In the genomic region with DNA sequence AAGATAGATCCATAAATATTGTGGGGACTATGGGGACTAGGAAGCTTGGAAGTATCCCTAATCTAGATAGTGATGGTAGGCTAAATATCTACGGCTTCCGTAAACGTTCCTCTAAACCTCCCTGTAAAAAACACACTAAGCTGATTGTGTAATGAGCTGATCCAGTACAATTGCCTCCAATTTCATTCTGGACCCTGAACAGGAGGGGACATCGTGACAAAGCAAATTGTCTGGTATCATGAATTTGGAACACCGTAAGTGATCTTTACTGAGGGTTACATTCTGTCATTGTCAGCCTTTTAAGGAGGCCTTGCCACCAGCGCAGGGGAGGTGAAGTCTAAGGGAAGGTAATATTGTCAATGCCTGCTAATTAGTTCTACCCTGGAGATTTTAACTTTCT, we compare ENCODE assay signal across 9 cellular contexts. TPM values are rescaled to one million over a fixed set of nuclear protein-coding genes. Genes with fewer than 3 reads are reported as not detected.
DNase-seq lines count a peak whose midpoint lies in the region; ATAC-seq, FAIRE-seq and TF ChIP-seq lines count a peak whose summit lies in the region.
"Had no signal": no experiment of that assay in that cellular context is flagged by ENCODE, and none has a peak within 500 bp of the region (broad histone marks: within the 10 kb centered on the region; RNA-seq: fewer than 3 reads in every experiment).

No MANE protein-coding gene starts in this region.

- H3K9me3 ChIP-seq in A549 = no peaks in the 10 kb centered on the region
- no peaks in the 10 kb centered on the region for H3K9me3 ChIP-seq in mucosa of stomach (ENCODE audit: control insufficient read depth, low read length)
- H3K9me3 ChIP-seq in CD8-positive, alpha-beta memory T cell (ENCODE audit: low read length) = no peaks in the 10 kb centered on the region

- 20% methylated on average over 6 of the region's 6 CpGs for WGBS in A549 (ENCODE audit: missing lambda C conversion rate)

- peak overlapping the region; percentile 93 for H3K4me3 Mint-ChIP-seq in endothelial cell (ENCODE audit: unreplicated experiment)
- no peak overlapping the region for H3K4me3 Mint-ChIP-seq in CD8-positive, alpha-beta memory T cell
- H3K4me3 Mint-ChIP-seq: CD4-positive, CD25-positive, alpha-beta regulatory T cell had no signal

- H3K9ac ChIP-seq in mucosa of stomach (ENCODE audit: low read length) = peak overlapping the region; percentile 83

- no peak for TF ChIP-seq POLR2A in A549 (IDR thresholded peaks at IDR 0.05; ENCODE audit: low read length)

- TF ChIP-seq EP300 in A549 (IDR thresholded peaks at IDR 0.05) = no peak

- H3K4me3 ChIP-seq in A549 (peak overlapping the region; percentile 76), mucosa of stomach (ENCODE audit: low read length) (peak overlapping the region; percentile 69)
- no peak overlapping the region for H3K4me3 ChIP-seq in CD8-positive, alpha-beta memory T cell (ENCODE audit: low read length)

- intact Hi-C loops in head of caudate nucleus (cut with DNase I) = no loop called here

- POLR2A ChIA-PET in A549 (lab: Yijun Ruan, JAX) = no interaction called here
- POLR2A ChIA-PET in CD8-positive, alpha-beta memory T cell (lab: Charles Lee) = no interaction called here

- peaks cover 39% of the 10 kb centered on the region for H3K4me1 ChIP-seq in A549
- peaks cover 8% of the 10 kb centered on the region for H3K4me1 ChIP-seq in mucosa of stomach (ENCODE audit: control insufficient read depth, insufficient read depth, low read length)
- no peaks in the 10 kb centered on the region for H3K4me1 ChIP-seq in CD8-positive, alpha-beta memory T cell (ENCODE audit: insufficient read depth, low read length)

- peak overlapping the region; percentile 97 to 99 for H3K27ac ChIP-seq in A549
- H3K27ac ChIP-seq in CD8-positive, alpha-beta memory T cell (ENCODE audit: low read depth, low read length) = no peak overlapping the region

- H3K36me3 Mint-ChIP-seq in endothelial cell (ENCODE audit: low read depth, unreplicated experiment) = no peaks in the 10 kb centered on the region
- no peaks in the 10 kb centered on the region for H3K36me3 Mint-ChIP-seq in CD8-positive, alpha-beta memory T cell
- H3K36me3 Mint-ChIP-seq: CD4-positive, CD25-positive, alpha-beta regulatory T cell had no signal

- peak overlapping the region; percentile 95 for H3K4me2 ChIP-seq in A549

- peaks cover 3% of the 10 kb centered on the region for H3K27me3 Mint-ChIP-seq in endothelial cell (ENCODE audit: unreplicated experiment)
- peaks cover 0 to 5% of the 10 kb centered on the region in 2 donors for H3K27me3 Mint-ChIP-seq in CD8-positive, alpha-beta memory T cell
- H3K27me3 Mint-ChIP-seq: CD4-positive, CD25-positive, alpha-beta regulatory T cell had no signal

- H3K27me3 ChIP-seq in mucosa of stomach (ENCODE audit: control insufficient read depth, insufficient read depth, low read length) = no peaks in the 10 kb centered on the region
- no peaks in the 10 kb centered on the region for H3K27me3 ChIP-seq in CD8-positive, alpha-beta memory T cell (ENCODE audit: insufficient read depth, low read length, poor library complexity, severe bottlenecking)

- H3K36me3 ChIP-seq in mucosa of stomach (ENCODE audit: control insufficient read depth, insufficient read depth, low read length) = no peaks in the 10 kb centered on the region
- H3K36me3 ChIP-seq in CD8-positive, alpha-beta memory T cell (ENCODE audit: insufficient read depth, low read length) = no peaks in the 10 kb centered on the region

- TF ChIP-seq RAD21 in A549 (conservative IDR thresholded peaks at IDR 0.05 in 1 of 2, IDR thresholded peaks at IDR 0.05 in 1 of 2) = no peak

- peak in 1 of 2 experiments; percentile 2; a peak in 3 of 6 replicates for ATAC-seq in A549
- ATAC-seq in GM19324 (IDR thresholded peaks at IDR 0.05; ENCODE audit: low FRiP score, unreplicated experiment) = no peak

- H3K27ac Mint-ChIP-seq in endothelial cell (ENCODE audit: unreplicated experiment) = peak overlapping the region; percentile 89
- no peak overlapping the region for H3K27ac Mint-ChIP-seq in CD8-positive, alpha-beta memory T cell
- H3K27ac Mint-ChIP-seq: CD4-positive, CD25-positive, alpha-beta regulatory T cell had no signal

- H3K9me3 Mint-ChIP-seq in endothelial cell (ENCODE audit: unreplicated experiment) = no peaks in the 10 kb centered on the region
- H3K9me3 Mint-ChIP-seq in CD8-positive, alpha-beta memory T cell = peaks cover 0 to 21% (median 4%) of the 10 kb centered on the region in 5 donors

- no peak for TF ChIP-seq CTCF in A549 (IDR thresholded peaks at IDR 0.05)
- TF ChIP-seq CTCF in endothelial cell (IDR thresholded peaks at IDR 0.05; ENCODE audit: unreplicated experiment) = no peak

- no peak for FAIRE-seq in A549 (lab: Jason Lieb, UNC)

- DNase-seq in A549 (ENCODE audit: low read depth in 1 of 2, low spot score in 1 of 2) = peak; percentile 8 to 38
- peak; percentile 32 for DNase-seq in NCI-H82 treated with DMSO at 0.1 percent for 48 hours (lab: John Stamatoyannopoulos, UW; ENCODE audit: unreplicated experiment)
- DNase-seq in endothelial cell (ENCODE audit: low spot score) = no peak
- no peak for DNase-seq in stimulated activated CD4-positive, alpha-beta T cell treated with anti-CD3 and anti-CD28 coated beads, Interleukin-15, amount 100 ng/mL, for 24 hours
- no peak for DNase-seq in CD8-positive, alpha-beta memory T cell
- DNase-seq in head of caudate nucleus = no peak
- DNase-seq: CD4-positive, CD25-positive, alpha-beta regulatory T cell had no signal

- CTCF ChIA-PET in A549 (lab: Yijun Ruan, JAX) = no interaction called here
- CTCF ChIA-PET in CD8-positive, alpha-beta memory T cell (lab: Charles Lee) = no interaction called here

- H3K4me1 Mint-ChIP-seq in endothelial cell (ENCODE audit: unreplicated experiment) = peaks cover 24% of the 10 kb centered on the region
- no peaks in the 10 kb centered on the region for H3K4me1 Mint-ChIP-seq in CD8-positive, alpha-beta memory T cell
- H3K4me1 Mint-ChIP-seq: CD4-positive, CD25-positive, alpha-beta regulatory T cell had no signal

TF ChIP-seq in A549, 52 proteins besides CTCF, POLR2A, EP300 and RAD21:
- TF ChIP-seq CEBPB (IDR thresholded peaks at IDR 0.05) = peak; percentile 26 to 27; a peak in 1 of 4 replicates
- TF ChIP-seq MAFK (IDR thresholded peaks at IDR 0.05; ENCODE audit: partially characterized antibody) = peak; percentile 72
- TF ChIP-seq HOXA7 (CRISPR knock-in tag; IDR thresholded peaks at IDR 0.05) = no peak
- TF ChIP-seq FOSB (CRISPR knock-in tag; IDR thresholded peaks at IDR 0.05) = 0 out of 2 replicates have a peak, but pooled peaks have one; percentile 36
- TF ChIP-seq FOSL2 (IDR thresholded peaks at IDR 0.05) = no peak
- no peak for TF ChIP-seq FOSL2 (CRISPR knock-in tag; IDR thresholded peaks at IDR 0.05)
- no peak for TF ChIP-seq CHD4 (IDR thresholded peaks at IDR 0.05; ENCODE audit: borderline replicate concordance)
- TF ChIP-seq KDM5A (IDR thresholded peaks at IDR 0.05) = no peak

RNA-seq across cellular contexts. Expression of a gene that starts 0.5 kb away (rescaled TPM):
- polyA plus RNA-seq in A549 (2011; rRNA removed) = 1,309 and 1,782 TPM in 2 replicates
- polyA plus RNA-seq in A549 (2012; cell fraction: cytosol; rRNA removed) = 564 and 568 TPM in 2 replicates
- polyA plus RNA-seq in A549 (2012; cell fraction: nucleus; rRNA removed) = 141 and 211 TPM in 2 replicates
- 869 to 949 TPM (median 919 TPM) in 3 replicates for polyA plus RNA-seq in A549 (2017; fragmentation: RNase III; extraction: RNeasy Plus Mini Kit Qiagen cat#74134 plus additional on column Dnase treatment)
- 563 and 649 TPM in 2 replicates for polyA minus RNA-seq in A549 (2011; rRNA and poly(A)+ RNA removed)
- 55.9 TPM for total RNA-seq in endothelial cell (ENCODE audit: unreplicated experiment)
- under 1 TPM; 0.24 to 0.33 TPM for total RNA-seq in CD8-positive, alpha-beta memory T cell
- polyA plus RNA-seq in CD8-positive, alpha-beta memory T cell = not detected
- polyA plus RNA-seq: CD4-positive, CD25-positive, alpha-beta regulatory T cell had no signal

Comparison
In these comparisons a context has a peak if more than half of its experiments do, and no peak if none do; other contexts are left out.
1. DNase-seq: peak in A549 (2 of 2) and NCI-H82 treated with DMSO at 0.1 percent for 48 hours (single experiment); none in endothelial cell (single experiment), stimulated activated CD4-positive, alpha-beta T cell treated with anti-CD3 and anti-CD28 coated beads, Interleukin-15, amount 100 ng/mL, for 24 hours (single experiment), CD8-positive, alpha-beta memory T cell (0 of 5) and head of caudate nucleus (0 of 42).
2. RNA of a gene that starts 0.5 kb away (total RNA-seq): 55.9 TPM in endothelial cell (single experiment); 0.24 to 0.33 TPM in CD8-positive, alpha-beta memory T cell; every median in the first group is over 10 times any median in the second.